ENCODE assay signal across 1 cellular context in genomic region chr16:31215287-31216115, GRCh38.
A peak's percentile ranks its signal among the peaks of the same experiment; 100 is the strongest.
TF ChIP-seq lines count a peak whose summit lies in the region.

No MANE protein-coding gene starts in this region.

TF ChIP-seq in K562, 482 proteins besides CTCF, POLR2A, EP300 and RAD21 (continues in another document):
- no peak for TF ChIP-seq THRB (CRISPR knock-in tag; conservative IDR thresholded peaks at IDR 0.05)
- no peak for TF ChIP-seq JUNB (CRISPR knock-in tag; conservative IDR thresholded peaks at IDR 0.05)
- peak; percentile 13; the same call in 1 of the 2 replicates for TF ChIP-seq KLF6 (CRISPR knock-in tag; IDR thresholded peaks at IDR 0.05; ENCODE audit: borderline replicate concordance)
- peak; percentile 70 for TF ChIP-seq RBFOX2 (IDR thresholded peaks at IDR 0.05; ENCODE audit: low read depth, low read length)
- peak in 1 of 2 experiments; percentile 45; a peak in 1 of 4 replicates for TF ChIP-seq MAZ (CRISPR knock-in tag; conservative IDR thresholded peaks at IDR 0.05 in 1 of 2, IDR thresholded peaks at IDR 0.05 in 1 of 2)
- peak; percentile 22; the same call in 1 of the 2 replicates for TF ChIP-seq ETV5 (CRISPR knock-in tag; IDR thresholded peaks at IDR 0.05; ENCODE audit: low read depth)
- peak; percentile 56 for TF ChIP-seq RBBP5 (IDR thresholded peaks at IDR 0.05; ENCODE audit: borderline replicate concordance, insufficient read depth, low read length, poor library complexity, severe bottlenecking)
- peak; percentile 28 to 66; a peak in 2 of 4 replicates for TF ChIP-seq UBTF (IDR thresholded peaks at IDR 0.05; ENCODE audit: borderline replicate concordance in 1 of 2, low read depth in 2 of 2, low read length in 2 of 2)
- no peak for TF ChIP-seq RFX7 (CRISPR knock-in tag; IDR thresholded peaks at IDR 0.05)
- no peak for TF ChIP-seq ETS1 (conservative IDR thresholded peaks at IDR 0.05; ENCODE audit: control insufficient read depth, low read depth, low read length)
- TF ChIP-seq ZFP36 (IDR thresholded peaks at IDR 0.05; ENCODE audit: low read depth, low read length, partially characterized antibody), result no peak
- no peak for TF ChIP-seq RAD51 (IDR thresholded peaks at IDR 0.05; ENCODE audit: borderline replicate concordance, low read depth)
- TF ChIP-seq DMBX1 (CRISPR knock-in tag; IDR thresholded peaks at IDR 0.05; ENCODE audit: borderline replicate concordance), result no peak
- peak; percentile 17; the same call in 1 of the 2 replicates for TF ChIP-seq TAL1 (IDR thresholded peaks at IDR 0.05)
- TF ChIP-seq ZFX (CRISPR knock-in tag; IDR thresholded peaks at IDR 0.05), result peak; percentile 89
- 0 out of 2 replicates have a peak, but pooled peaks have one; percentile 27 for TF ChIP-seq MTA3 (IDR thresholded peaks at IDR 0.05; ENCODE audit: borderline replicate concordance)
- peak; percentile 72 for TF ChIP-seq HMGN3 (IDR thresholded peaks at IDR 0.05; ENCODE audit: borderline replicate concordance, extremely low read depth, insufficient read length, low read depth, low read length)
- TF ChIP-seq EGR1 (conservative IDR thresholded peaks at IDR 0.05), result peak; percentile 76
- TF ChIP-seq NUFIP1 (IDR thresholded peaks at IDR 0.05; ENCODE audit: partially characterized antibody), result no peak
- TF ChIP-seq ATF7 (IDR thresholded peaks at IDR 0.05), result peak; percentile 91
- no peak for TF ChIP-seq ZNF408 (CRISPR knock-in tag; IDR thresholded peaks at IDR 0.05; ENCODE audit: low read depth)
- peak; percentile 33; the same call in 1 of the 2 replicates for TF ChIP-seq TEAD4 (IDR thresholded peaks at IDR 0.05; ENCODE audit: low read length)
- no peak for TF ChIP-seq TEAD4 (CRISPR knock-in tag; IDR thresholded peaks at IDR 0.05; ENCODE audit: borderline replicate concordance)
- TF ChIP-seq VEZF1 (CRISPR knock-in tag; IDR thresholded peaks at IDR 0.05), result peak; percentile 34; the same call in 1 of the 2 replicates
- TF ChIP-seq TOE1 (IDR thresholded peaks at IDR 0.05; ENCODE audit: borderline replicate concordance), result no peak
- no peak for TF ChIP-seq TOE1 (CRISPR knock-in tag; IDR thresholded peaks at IDR 0.05; ENCODE audit: borderline replicate concordance, low read depth)
- TF ChIP-seq LCOR (CRISPR knock-in tag; IDR thresholded peaks at IDR 0.05), result 0 out of 2 replicates have a peak, but pooled peaks have one; percentile 33
- TF ChIP-seq ARID3B (CRISPR knock-in tag; IDR thresholded peaks at IDR 0.05; ENCODE audit: borderline replicate concordance), result no peak
- peak; percentile 56; the same call in 1 of the 2 replicates for TF ChIP-seq TCF3 (CRISPR knock-in tag; IDR thresholded peaks at IDR 0.05)
- TF ChIP-seq E2F1 (CRISPR knock-in tag; IDR thresholded peaks at IDR 0.05), result no peak
- no peak for TF ChIP-seq MLX (CRISPR knock-in tag; conservative IDR thresholded peaks at IDR 0.05)
- TF ChIP-seq KAT2B (IDR thresholded peaks at IDR 0.05; ENCODE audit: low read depth, low read length), result no peak
- no peak for TF ChIP-seq ZNF609 (CRISPR knock-in tag; IDR thresholded peaks at IDR 0.05; ENCODE audit: borderline replicate concordance)
- no peak for TF ChIP-seq NFXL1 (CRISPR knock-in tag; IDR thresholded peaks at IDR 0.05)
- TF ChIP-seq SMARCA4 (IDR thresholded peaks at IDR 0.05), result 0 out of 2 replicates have a peak, but pooled peaks have one; percentile 14
- no peak for TF ChIP-seq FOXP4 (CRISPR knock-in tag; IDR thresholded peaks at IDR 0.05; ENCODE audit: borderline replicate concordance)
- 0 out of 2 replicates have a peak, but pooled peaks have one; percentile 22 for TF ChIP-seq ZNF134 (CRISPR knock-in tag; conservative IDR thresholded peaks at IDR 0.05)
- peak; percentile 57; the same call in 1 of the 2 replicates for TF ChIP-seq GABPB1 (CRISPR knock-in tag; IDR thresholded peaks at IDR 0.05)
- TF ChIP-seq CCAR2 (IDR thresholded peaks at IDR 0.05; ENCODE audit: low read depth, low read length), result no peak
